ENCODE assay signal across 8 cellular contexts in the genomic region with DNA sequence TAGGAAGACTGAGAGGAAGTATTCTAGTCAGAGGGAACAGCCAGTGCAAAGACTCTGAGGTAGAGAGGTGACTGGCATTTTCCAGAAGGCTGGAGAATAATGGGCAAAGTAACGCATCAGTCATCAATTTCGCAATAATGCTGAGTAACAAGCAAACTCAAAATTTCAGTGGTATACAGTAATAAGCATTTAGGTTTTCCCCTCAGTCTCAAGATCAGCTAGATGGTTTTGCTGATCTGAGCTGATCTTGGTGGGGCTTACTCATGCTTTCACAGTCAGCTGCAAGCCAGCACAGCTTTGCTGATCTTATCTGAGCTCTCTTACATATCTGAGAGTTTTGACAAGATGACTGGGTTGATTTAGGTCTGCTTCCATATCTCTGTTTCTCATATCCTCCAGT.
DNase-seq lines count a peak whose midpoint lies in the region; ATAC-seq and TF ChIP-seq lines count a peak whose summit lies in the region.

No MANE protein-coding gene starts in this region.

- peak; percentile 30 for ATAC-seq in GM21786 (IDR thresholded peaks at IDR 0.05; ENCODE audit: unreplicated experiment)
- ATAC-seq in T-helper 17 cell, result peak; percentile 64
- peak; percentile 64 for ATAC-seq in left lung
- no peak for ATAC-seq in GM21576 (IDR thresholded peaks at IDR 0.05; ENCODE audit: unreplicated experiment)
- ATAC-seq in HG03280 (IDR thresholded peaks at IDR 0.05; ENCODE audit: unreplicated experiment), result no peak
- ATAC-seq in GM21447 (IDR thresholded peaks at IDR 0.05; ENCODE audit: unreplicated experiment), result no peak

- TF ChIP-seq CTCF in CD14-positive monocyte (IDR thresholded peaks at IDR 0.05), result no peak
- no peak for TF ChIP-seq CTCF in left lung (IDR thresholded peaks at IDR 0.05)

- H3K4me3 ChIP-seq in left lung, result no peak overlapping the region

- DNase-seq in CD14-positive monocyte (ENCODE audit: low spot score) (peak; percentile 52), T-helper 17 cell (no peak), left lung (no peak), RPMI8226 (no peak)

- no peaks in the 10 kb centered on the region for H3K27me3 ChIP-seq in left lung

- H3K36me3 ChIP-seq in left lung, result no peaks in the 10 kb centered on the region

- H3K9me3 ChIP-seq in T-helper 17 cell (ENCODE audit: control insufficient read depth, low read length, poor library complexity, severe bottlenecking), result no peaks in the 10 kb centered on the region
- H3K9me3 ChIP-seq in left lung, result peaks cover 0 to 3% of the 10 kb centered on the region in 2 donors

- intact Hi-C loops in CD14-positive monocyte (cut with micrococcal nuclease), result no loop called here
- intact Hi-C loops in left lung (cut with DNase I), result no loop called here

- no peaks in the 10 kb centered on the region for H3K9me3 Mint-ChIP-seq in CD14-positive monocyte

- H3K4me3 Mint-ChIP-seq in CD14-positive monocyte, result no peak overlapping the region
- no peak overlapping the region for H3K4me3 Mint-ChIP-seq in T-helper 17 cell

- H3K27ac Mint-ChIP-seq in CD14-positive monocyte (no peak overlapping the region), T-helper 17 cell (no peak overlapping the region)

- H3K27ac ChIP-seq in left lung, result peak overlapping the region in 1 of 2 donors; percentile 90

- peaks cover 20 to 74% of the 10 kb centered on the region in 2 donors for H3K4me1 ChIP-seq in left lung

- H3K4me1 Mint-ChIP-seq in CD14-positive monocyte (peaks cover 15% of the 10 kb centered on the region), T-helper 17 cell (no peaks in the 10 kb centered on the region)

- H3K36me3 Mint-ChIP-seq in CD14-positive monocyte (no peaks in the 10 kb centered on the region), T-helper 17 cell (ENCODE audit: low read depth) (no peaks in the 10 kb centered on the region)

- no peaks in the 10 kb centered on the region for H3K27me3 Mint-ChIP-seq in CD14-positive monocyte (ENCODE audit: low read depth in 3 of 3)
- H3K27me3 Mint-ChIP-seq in T-helper 17 cell, result no peaks in the 10 kb centered on the region

Comparison
In these comparisons a context has a peak if more than half of its experiments do, and no peak if none do; other contexts are left out.
1. ATAC-seq: peak in GM21786 (single experiment), T-helper 17 cell (single experiment) and left lung (single experiment); none in GM21576 (single experiment), HG03280 (single experiment) and GM21447 (single experiment).